Comparison of ENCODE assay signal across 9 cellular contexts in the genomic region with DNA sequence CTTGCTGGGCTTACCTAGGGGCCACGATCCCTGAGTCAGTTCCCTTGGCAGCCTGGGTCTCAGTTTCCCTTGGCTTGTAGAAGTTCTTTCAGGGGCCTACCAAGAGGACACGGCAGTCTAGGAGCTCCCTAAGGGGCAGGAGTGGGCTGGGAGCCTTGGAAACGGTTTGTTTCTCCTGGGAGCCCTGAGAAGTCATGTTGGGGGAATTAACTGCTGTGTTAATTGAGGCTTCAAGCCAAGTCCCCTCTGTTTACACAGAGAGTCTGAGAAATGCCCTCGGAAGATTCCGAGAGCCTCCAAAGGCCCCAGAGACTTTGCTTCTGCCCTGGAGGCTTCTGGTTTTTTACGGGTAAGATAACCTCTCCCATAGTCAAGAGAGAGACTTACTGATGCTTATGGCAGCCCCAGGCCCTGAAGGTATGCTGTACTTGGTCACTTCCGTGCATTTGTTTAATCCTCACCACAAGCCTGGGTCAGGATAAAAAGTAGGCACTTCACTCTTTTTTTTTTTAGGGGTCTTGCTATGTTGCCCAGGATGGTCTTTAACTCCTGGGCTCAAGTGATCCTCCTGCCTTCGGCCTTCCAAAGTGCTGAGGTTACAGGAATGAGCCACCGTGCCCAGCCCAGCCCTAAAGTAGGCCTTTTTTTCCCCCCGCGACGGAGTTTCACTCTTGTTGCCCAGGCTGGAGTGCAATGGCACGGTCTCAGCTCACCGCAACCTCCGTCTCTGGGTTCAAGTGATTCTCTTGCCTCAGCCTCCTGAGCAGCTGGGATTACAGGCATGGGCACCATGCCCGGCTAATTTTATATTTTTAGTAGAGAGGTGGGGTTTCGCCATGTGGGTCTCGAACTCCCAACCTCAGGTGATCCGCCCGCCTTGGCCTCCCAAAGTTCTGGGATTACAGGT. TPM values are rescaled to one million over a fixed set of nuclear protein-coding genes. Genes with fewer than 3 reads are reported as not detected.
DNase-seq lines count a peak whose midpoint lies in the region; ATAC-seq and TF ChIP-seq lines count a peak whose summit lies in the region.
"Had no signal": no experiment of that assay in that cellular context is flagged by ENCODE, and none has a peak within 500 bp of the region (broad histone marks: within the 10 kb centered on the region; RNA-seq: fewer than 3 reads in every experiment).

No MANE protein-coding gene starts in this region.

- no peak for TF ChIP-seq POLR2A in testis (IDR thresholded peaks at IDR 0.05)

- H3K4me1 ChIP-seq in testis, result peaks cover 17% of the 10 kb centered on the region

- H3K27me3 ChIP-seq in layer of hippocampus (ENCODE audit: control insufficient read depth, insufficient read depth, low read length) (no peaks in the 10 kb centered on the region), testis (no peaks in the 10 kb centered on the region)

- peak overlapping the region; percentile 93 for H3K27ac Mint-ChIP-seq in T-helper 1 cell treated with Interleukin-12 subunit alpha and Interleukin-12 subunit beta and Interleukin-4 antibody, amounts not matched to agents 30 μg/mL and 1 μg/mL, for 36 hours
- H3K27ac Mint-ChIP-seq in activated naive CD8-positive, alpha-beta T cell treated with anti-CD3 and anti-CD28 coated beads, Interleukin-2, amount 10 ng/mL, durations not matched to agents 7 days and 5 days, result peak overlapping the region; percentile 96

- H3K4me3 ChIP-seq in testis, result no peak overlapping the region
- H3K4me3 ChIP-seq: mucosa of descending colon had no signal

- H3K27ac ChIP-seq in layer of hippocampus (ENCODE audit: low read depth, low read length), result peak overlapping the region; percentile 85
- peak overlapping the region; percentile 59 to 65 for H3K27ac ChIP-seq in testis

- H3K36me3 Mint-ChIP-seq in T-helper 1 cell treated with Interleukin-12 subunit alpha and Interleukin-12 subunit beta and Interleukin-4 antibody, amounts not matched to agents 30 μg/mL and 1 μg/mL, for 36 hours (ENCODE audit: low read depth), result peaks cover 8% of the 10 kb centered on the region
- H3K36me3 Mint-ChIP-seq in activated naive CD8-positive, alpha-beta T cell treated with anti-CD3 and anti-CD28 coated beads, Interleukin-2, amount 10 ng/mL, durations not matched to agents 7 days and 5 days, result peaks cover 7% of the 10 kb centered on the region

- WGBS in testis, 2 donors, result 75 to 82% methylated on average over 20 of the region's 20 CpGs

- peaks cover 54% of the 10 kb centered on the region for H3K4me1 Mint-ChIP-seq in T-helper 1 cell treated with Interleukin-12 subunit alpha and Interleukin-12 subunit beta and Interleukin-4 antibody, amounts not matched to agents 30 μg/mL and 1 μg/mL, for 36 hours (ENCODE audit: low read depth)
- peaks cover 59% of the 10 kb centered on the region for H3K4me1 Mint-ChIP-seq in activated naive CD8-positive, alpha-beta T cell treated with anti-CD3 and anti-CD28 coated beads, Interleukin-2, amount 10 ng/mL, durations not matched to agents 7 days and 5 days

- POLR2A ChIA-PET in activated naive CD8-positive, alpha-beta T cell treated with anti-CD3 and anti-CD28 coated beads, Interleukin-2, amount 10 ng/mL, durations not matched to agents 7 days and 5 days (lab: Charles Lee), result interaction anchor here (2.3 to 13.0 kb wide), 6 partner anchors 8 to 60 kb away, joined by 10 to 267 read pairs (median 16); a partner anchor contains a TSS

- no peaks in the 10 kb centered on the region for H3K27me3 Mint-ChIP-seq in T-helper 1 cell treated with Interleukin-12 subunit alpha and Interleukin-12 subunit beta and Interleukin-4 antibody, amounts not matched to agents 30 μg/mL and 1 μg/mL, for 36 hours (ENCODE audit: low read depth)
- no peaks in the 10 kb centered on the region for H3K27me3 Mint-ChIP-seq in activated naive CD8-positive, alpha-beta T cell treated with anti-CD3 and anti-CD28 coated beads, Interleukin-2, amount 10 ng/mL, durations not matched to agents 7 days and 5 days

- H3K4me3 Mint-ChIP-seq in T-helper 1 cell treated with Interleukin-12 subunit alpha and Interleukin-12 subunit beta and Interleukin-4 antibody, amounts not matched to agents 30 μg/mL and 1 μg/mL, for 36 hours, result peak overlapping the region; percentile 81
- peak overlapping the region; percentile 92 for H3K4me3 Mint-ChIP-seq in activated naive CD8-positive, alpha-beta T cell treated with anti-CD3 and anti-CD28 coated beads, Interleukin-2, amount 10 ng/mL, durations not matched to agents 7 days and 5 days

- DNase-seq in T-helper 1 cell, result no peak
- no peak for DNase-seq in activated naive CD8-positive, alpha-beta T cell treated with anti-CD3 and anti-CD28 coated beads, Interleukin-2, amount 10 ng/mL, durations not matched to agents 7 days and 5 days
- no peak for DNase-seq in testis
- DNase-seq in NCI-H345 (lab: John Stamatoyannopoulos, UW), result no peak
- DNase-seq in A172 (ENCODE audit: low spot score), result no peak

- TF ChIP-seq CTCF in testis (IDR thresholded peaks at IDR 0.05), result no peak

- H3K9me3 ChIP-seq in testis, result no peaks in the 10 kb centered on the region
- H3K9me3 ChIP-seq: mucosa of descending colon had no signal

- H3K36me3 ChIP-seq in testis (ENCODE audit: low read depth, missing control alignments), result no peaks in the 10 kb centered on the region

- ATAC-seq in activated naive CD8-positive, alpha-beta T cell treated with anti-CD3 and anti-CD28 coated beads, Interleukin-2, amount 10 ng/mL, durations not matched to agents 7 days and 5 days (ENCODE audit: low read depth), result no peak
- ATAC-seq in GM18519 (IDR thresholded peaks at IDR 0.05; ENCODE audit: low FRiP score, unreplicated experiment), result no peak

- H3K9me3 Mint-ChIP-seq in T-helper 1 cell treated with Interleukin-12 subunit alpha and Interleukin-12 subunit beta and Interleukin-4 antibody, amounts not matched to agents 30 μg/mL and 1 μg/mL, for 36 hours, result no peaks in the 10 kb centered on the region
- H3K9me3 Mint-ChIP-seq in activated naive CD8-positive, alpha-beta T cell treated with anti-CD3 and anti-CD28 coated beads, Interleukin-2, amount 10 ng/mL, durations not matched to agents 7 days and 5 days, result no peaks in the 10 kb centered on the region

- intact Hi-C loops in testis (cut with DNase I; ENCODE audit: low total_unique reads), result no loop called here

RNA-seq across cellular contexts. Expression of a gene that starts 15.1 kb away (rescaled TPM):
- 100 to 1,000 TPM; 167 to 178 TPM for total RNA-seq in activated naive CD8-positive, alpha-beta T cell treated with anti-CD3 and anti-CD28 coated beads, Interleukin-2, amount 10 ng/mL, durations not matched to agents 7 days and 5 days
- 10 to 100 TPM; 18.1 to 29.4 TPM for total RNA-seq in testis
- polyA plus RNA-seq in testis (ENCODE audit: insufficient read depth, low read depth, low replicate concordance), result 23.3 TPM
- 37.3 and 61.1 TPM in 2 replicates for total RNA-seq in A172 (2014; rRNA removed; shearing (Covaris generic))

RNA-seq across cellular contexts. Expression of a gene that starts 15.2 kb away (rescaled TPM):
- total RNA-seq in activated naive CD8-positive, alpha-beta T cell treated with anti-CD3 and anti-CD28 coated beads, Interleukin-2, amount 10 ng/mL, durations not matched to agents 7 days and 5 days, result 10 to 100 TPM; 67.1 to 69.9 TPM
- 10 to 100 TPM; 27.2 to 37.6 TPM for total RNA-seq in testis
- 18.1 TPM for polyA plus RNA-seq in testis (ENCODE audit: insufficient read depth, low read depth, low replicate concordance)
- total RNA-seq in A172 (2014; rRNA removed; shearing (Covaris generic)), result 129 and 147 TPM in 2 replicates

RNA-seq across cellular contexts. Expression of a gene that starts 47.3 kb away (rescaled TPM):
- 10 to 100 TPM; 56.3 to 57.2 TPM for total RNA-seq in activated naive CD8-positive, alpha-beta T cell treated with anti-CD3 and anti-CD28 coated beads, Interleukin-2, amount 10 ng/mL, durations not matched to agents 7 days and 5 days
- total RNA-seq in testis, result 100 to 1,000 TPM in 1 of 2 donors, 10 to 100 TPM in 1; 75.9 to 102 TPM
- 38.2 TPM for polyA plus RNA-seq in testis (ENCODE audit: insufficient read depth, low read depth, low replicate concordance)
- 85.9 and 101 TPM in 2 replicates for total RNA-seq in A172 (2014; rRNA removed; shearing (Covaris generic))

RNA-seq across cellular contexts. Expression of a gene that starts 48.8 kb away (rescaled TPM):
- 10 to 100 TPM; 54.3 to 55.8 TPM for total RNA-seq in activated naive CD8-positive, alpha-beta T cell treated with anti-CD3 and anti-CD28 coated beads, Interleukin-2, amount 10 ng/mL, durations not matched to agents 7 days and 5 days
- 10 to 100 TPM; 44.8 to 50.0 TPM for total RNA-seq in testis
- polyA plus RNA-seq in testis (ENCODE audit: insufficient read depth, low read depth, low replicate concordance), result 35.9 TPM
- total RNA-seq in A172 (2014; rRNA removed; shearing (Covaris generic)), result 46.7 and 49.1 TPM in 2 replicates
